ENCODE assay signal across 8 cellular contexts in the genomic region with DNA sequence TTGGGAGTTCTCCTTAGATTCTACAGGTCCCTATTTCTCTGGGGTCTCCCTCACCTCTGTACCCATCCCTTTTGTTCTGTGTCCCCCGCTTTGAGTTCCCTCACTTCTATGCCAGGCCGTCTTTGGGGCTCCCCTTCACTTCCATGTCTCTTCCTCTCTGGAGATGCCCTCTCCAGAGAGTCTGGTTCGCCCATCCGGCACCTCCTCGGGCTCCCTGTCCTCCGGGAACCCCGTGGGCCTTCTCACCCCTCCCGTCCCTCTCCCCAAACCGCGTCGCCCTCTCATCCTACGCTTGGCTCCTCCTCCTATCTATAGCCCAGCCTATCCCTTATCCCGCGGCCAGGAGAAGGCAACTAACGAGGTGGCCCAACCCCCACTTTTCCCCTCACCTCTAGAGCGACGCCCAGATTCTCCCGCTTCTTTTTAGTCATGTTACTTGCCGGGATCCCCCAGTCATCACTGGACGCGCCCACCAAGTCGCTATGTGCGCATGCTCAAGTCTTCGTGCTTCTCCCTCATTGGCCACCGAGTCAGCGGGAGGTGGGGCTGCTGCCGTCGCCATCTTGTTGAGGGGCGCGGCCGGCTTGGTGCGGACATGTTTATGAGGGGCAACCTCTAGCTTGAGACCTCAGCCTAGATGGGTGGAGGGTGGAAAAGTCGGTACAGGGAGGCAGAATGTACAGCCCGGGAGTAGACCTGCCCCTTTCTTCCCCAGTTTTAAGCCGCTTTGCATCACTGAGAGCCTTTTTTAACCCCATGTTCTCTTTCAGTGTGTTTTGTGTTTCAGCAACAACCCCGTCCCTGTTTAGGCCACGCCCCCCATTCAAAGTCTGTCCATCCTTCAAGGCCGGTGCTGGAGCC. TPM values are rescaled to one million over a fixed set of nuclear protein-coding genes. Genes with fewer than 3 reads are reported as not detected.
DNase-seq lines count a peak whose midpoint lies in the region; ATAC-seq and TF ChIP-seq lines count a peak whose summit lies in the region.

TSS of gene CCDC167 (minus strand) at position 461 of the 861 bp plus-strand sequence. CDS start at position 431, 30 bp downstream.

- TF ChIP-seq POLR2A in GM15510 (IDR thresholded peaks at IDR 0.05; ENCODE audit: borderline replicate concordance, extremely low read depth, insufficient read length): peak; percentile 49
- no peak for TF ChIP-seq POLR2A in adrenal gland (IDR thresholded peaks at IDR 0.05)
- TF ChIP-seq POLR2A in upper lobe of left lung (IDR thresholded peaks at IDR 0.05): peak in 1 of 4 donors; percentile 35

- intact Hi-C loops in T-helper 1 cell treated with Interleukin-12 subunit alpha and Interleukin-12 subunit beta and Interleukin-4 antibody, amounts not matched to agents 30 ng/mL and 1 ng/mL, for 36 hours (cut with micrococcal nuclease): loop anchor here (1.0 to 10.0 kb wide), 4 partner anchors 54 to 1205 kb away; partner anchors contain the start of genes CMTR1 and GLO1
- intact Hi-C loops in adrenal gland (cut with DNase I) (no loop called here), heart right ventricle (cut with DNase I) (no loop called here), posterior vena cava (cut with DNase I) (no loop called here)

- H3K4me3 ChIP-seq in adrenal gland (peak within 1 kb of the TSS; percentile 9 to 87 (median 64)), heart right ventricle (peak within 1 kb of the TSS; percentile 51 to 84 (median 66)), upper lobe of left lung (peak within 1 kb of the TSS; percentile 52 to 77 (median 68))

- DNase-seq in NCI-H1694 (lab: John Stamatoyannopoulos, UW) (peak; percentile 99), adrenal gland (peak; percentile 88 to 97 (median 95)), heart right ventricle (peak; percentile 94 to 95), posterior vena cava (ENCODE audit: low spot score) (peak; percentile 98), upper lobe of left lung (peak; percentile 96)

- H3K27me3 ChIP-seq in adrenal gland (no peaks in the 10 kb centered on the region), heart right ventricle (no peaks in the 10 kb centered on the region), upper lobe of left lung (no peaks in the 10 kb centered on the region)

- TF ChIP-seq CTCF in adrenal gland (IDR thresholded peaks at IDR 0.05) (no peak), heart right ventricle (IDR thresholded peaks at IDR 0.05) (no peak), upper lobe of left lung (IDR thresholded peaks at IDR 0.05) (no peak)

- H3K27ac ChIP-seq in adrenal gland (peak within 1 kb of the TSS in 1 of 5 donors; percentile 45), heart right ventricle (peak within 1 kb of the TSS in 5 of 10 donors; percentile 44 to 87 (median 51)), upper lobe of left lung (peak within 1 kb of the TSS; percentile 7 to 74 (median 48))

- H3K4me1 ChIP-seq in adrenal gland (replicated peaks in 1 of 2) (peaks cover 3 to 9% of the 10 kb centered on the region in 2 donors), heart right ventricle (peaks cover 0 to 24% (median 8%) of the 10 kb centered on the region in 9 donors), upper lobe of left lung (peaks cover 0 to 13% (median 5%) of the 10 kb centered on the region in 4 donors)

- H3K36me3 ChIP-seq in adrenal gland (replicated peaks in 1 of 2) (no peaks in the 10 kb centered on the region), heart right ventricle (no peaks in the 10 kb centered on the region), upper lobe of left lung (no peaks in the 10 kb centered on the region)

- H3K9me3 ChIP-seq in adrenal gland (replicated peaks in 1 of 3) (no peaks in the 10 kb centered on the region), heart right ventricle (no peaks in the 10 kb centered on the region), upper lobe of left lung (no peaks in the 10 kb centered on the region)

- ATAC-seq in HG02885 (IDR thresholded peaks at IDR 0.05; ENCODE audit: poor library complexity, unreplicated experiment) (peak; percentile 89), heart right ventricle (peak; percentile 98 to 100 (median 99)), upper lobe of left lung (ENCODE audit: low FRiP score in 2 of 2) (peak; percentile 97 to 99)

- WGBS in adrenal gland, 4 donors: 1 to 2% (median 2%) methylated on average over 36 to 38 of the region's 38 CpGs
- WGBS in heart right ventricle, 2 donors: 1% methylated on average over 38 of the region's 38 CpGs
- WGBS in upper lobe of left lung, 2 donors: 1 to 2% methylated on average over 32 to 38 of the region's 38 CpGs

- TF ChIP-seq EP300 in upper lobe of left lung (IDR thresholded peaks at IDR 0.05): no peak

RNA-seq across cellular contexts. Expression of gene CCDC167, which starts in this region (rescaled TPM):
- 69.4 and 73.3 TPM in 2 replicates for total RNA-seq in T-helper 1 cell treated with Interleukin-12 subunit alpha and Interleukin-12 subunit beta and Interleukin-4 antibody, amounts not matched to agents 30 ng/mL and 1 ng/mL, for 36 hours
- total RNA-seq in adrenal gland (10 to 100 TPM; 14.4 to 37.4 (median 20.6) TPM), heart right ventricle (10 to 100 TPM; 17.5 to 34.7 (median 24.1) TPM), posterior vena cava (10 to 100 TPM; 16.2 to 18.9 TPM), upper lobe of left lung (10 to 100 TPM in 4 of 6 donors, 1 to 10 TPM in 1, not detected in 1; 9.7 to 45.0 (median 16.7) TPM)
- polyA plus RNA-seq in adrenal gland (10 to 100 TPM; 17.5 to 52.3 (median 17.8) TPM), heart right ventricle (100 to 1,000 TPM in 1 of 2 donors, 10 to 100 TPM in 1; 25.3 to 103 TPM)
